Comparison of ENCODE assay signal across 37 cellular contexts in the genomic region with DNA sequence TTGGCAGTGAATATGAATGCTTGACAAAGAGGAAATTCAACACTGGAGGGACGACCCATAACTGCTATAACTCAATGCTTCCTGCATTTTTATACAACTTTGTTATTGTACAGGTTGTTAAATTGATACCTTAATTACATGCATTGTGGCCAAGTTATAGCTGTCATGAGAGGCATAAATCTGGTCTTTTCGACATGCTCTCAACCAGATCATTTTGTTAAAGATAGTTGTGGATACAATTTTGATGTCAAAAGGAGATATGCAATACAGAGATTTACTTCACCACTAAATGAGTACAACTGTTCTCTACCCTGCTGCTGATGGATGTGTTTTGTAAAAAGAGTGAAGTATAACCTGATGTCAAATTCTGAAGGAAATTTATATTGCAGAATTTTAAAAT.
"Had no signal": no experiment of that assay in that cellular context is flagged by ENCODE, and none has a peak within 500 bp of the region (broad histone marks: within the 10 kb centered on the region; RNA-seq: fewer than 3 reads in every experiment).

No MANE protein-coding gene starts in this region.

- ATAC-seq: activated CD4-positive, alpha-beta T cell treated with anti-CD3 and anti-CD28 coated beads for 36 hours; activated CD4-positive, CD25-positive, alpha-beta regulatory T cell treated with anti-CD3 and anti-CD28 coated beads, Interleukin-2, amount 50 U/mL, for 24 hours; activated CD8-positive, alpha-beta memory T cell treated with anti-CD3 and anti-CD28 coated beads, Interleukin-2, amount 10 ng/mL, durations not matched to agents 7 days and 5 days; activated CD8-positive, alpha-beta T cell treated with anti-CD3 and anti-CD28 coated beads, Interleukin-2, amount 10 ng/mL, durations not matched to agents 7 days and 5 days; activated naive CD8-positive, alpha-beta T cell treated with anti-CD3 and anti-CD28 coated beads, Interleukin-2, amount 50 U/mL, for 24 hours had no signal

- H3K27ac Mint-ChIP-seq: activated CD4-positive, alpha-beta memory T cell treated with anti-CD3 and anti-CD28 coated beads, Interleukin-2, amount 10 ng/mL, durations not matched to agents 7 days and 5 days; activated CD4-positive, alpha-beta T cell treated with anti-CD3 and anti-CD28 coated beads for 36 hours; activated CD4-positive, alpha-beta T cell treated with anti-CD3 and anti-CD28 coated beads, Interleukin-2, amount 10 ng/mL, durations not matched to agents 7 days and 5 days; activated CD8-positive, alpha-beta memory T cell treated with anti-CD3 and anti-CD28 coated beads, Interleukin-2, amount 10 ng/mL, durations not matched to agents 7 days and 5 days; activated CD8-positive, alpha-beta T cell treated with anti-CD3 and anti-CD28 coated beads, Interleukin-2, amount 10 ng/mL, durations not matched to agents 7 days and 5 days; activated naive CD4-positive, alpha-beta T cell treated with anti-CD3 and anti-CD28 coated beads, Interleukin-2, amount 10 ng/mL, durations not matched to agents 7 days and 5 days; activated naive CD4-positive, alpha-beta T cell treated with anti-CD3 and anti-CD28 coated beads, Interleukin-2, amount 50 U/mL, for 24 hours; activated naive CD8-positive, alpha-beta T cell; activated naive CD8-positive, alpha-beta T cell treated with anti-CD3 and anti-CD28 coated beads, Interleukin-2, amount 10 ng/mL, durations not matched to agents 7 days and 5 days; activated naive CD8-positive, alpha-beta T cell treated with anti-CD3 and anti-CD28 coated beads, Interleukin-2, amount 50 U/mL, for 24 hours; activated T-cell treated with anti-CD3 and anti-CD28 coated beads, Interleukin-2, amount 50 U/mL, for 24 hours; activated T-helper 2 cell treated with anti-CD3 and anti-CD28 coated beads, Interferon-gamma antibody, Interleukin-2, Interleukin-4, amounts not matched to agents 10 μg/mL and 5 μg/mL and 100 μg/mL, durations not matched to agents 14 hours and 24 hours and 36 hours; brain; T-helper 1 cell treated with Interleukin-12 subunit alpha and Interleukin-12 subunit beta and Interleukin-4 antibody, amounts not matched to agents 30 μg/mL and 1 μg/mL, for 36 hours; T-helper 2 cell treated with Interferon-gamma antibody and Interleukin-4, amounts not matched to agents 5 μg/mL and 100 μg/mL, for 36 hours had no signal

- H3K4me3 ChIP-seq: ascending aorta, cardiac muscle cell had no signal

- H3K9me3 ChIP-seq: ascending aorta had no signal

- H3K4me1 Mint-ChIP-seq: activated CD4-positive, alpha-beta memory T cell treated with anti-CD3 and anti-CD28 coated beads, Interleukin-2, amount 10 ng/mL, durations not matched to agents 7 days and 5 days; activated CD4-positive, alpha-beta T cell treated with anti-CD3 and anti-CD28 coated beads for 36 hours; activated CD4-positive, alpha-beta T cell treated with anti-CD3 and anti-CD28 coated beads, Interleukin-2, amount 10 ng/mL, durations not matched to agents 7 days and 5 days; activated CD8-positive, alpha-beta memory T cell treated with anti-CD3 and anti-CD28 coated beads, Interleukin-2, amount 10 ng/mL, durations not matched to agents 7 days and 5 days; activated naive CD4-positive, alpha-beta T cell treated with anti-CD3 and anti-CD28 coated beads, Interleukin-2, amount 10 ng/mL, durations not matched to agents 7 days and 5 days; activated naive CD4-positive, alpha-beta T cell treated with anti-CD3 and anti-CD28 coated beads, Interleukin-2, amount 50 U/mL, for 24 hours; activated naive CD8-positive, alpha-beta T cell treated with anti-CD3 and anti-CD28 coated beads, Interleukin-2, amount 10 ng/mL, durations not matched to agents 7 days and 5 days; activated naive CD8-positive, alpha-beta T cell treated with anti-CD3 and anti-CD28 coated beads, Interleukin-2, amount 50 U/mL, for 24 hours; brain; central memory CD8-positive, alpha-beta T cell had no signal

- H3K27ac ChIP-seq: ascending aorta, cardiac muscle cell, VCaP had no signal

- H3K4me1 ChIP-seq: ascending aorta had no signal

- H3K36me3 Mint-ChIP-seq: activated CD8-positive, alpha-beta memory T cell treated with anti-CD3 and anti-CD28 coated beads, Interleukin-2, amount 10 ng/mL, durations not matched to agents 7 days and 5 days; activated naive CD4-positive, alpha-beta T cell treated with anti-CD3 and anti-CD28 coated beads, Interleukin-2, amount 10 ng/mL, durations not matched to agents 7 days and 5 days; activated naive CD4-positive, alpha-beta T cell treated with anti-CD3 and anti-CD28 coated beads, Interleukin-2, amount 50 U/mL, for 24 hours; activated naive CD8-positive, alpha-beta T cell; activated naive CD8-positive, alpha-beta T cell treated with anti-CD3 and anti-CD28 coated beads, Interleukin-2, amount 10 ng/mL, durations not matched to agents 7 days and 5 days; brain had no signal

- H3K27me3 Mint-ChIP-seq: activated CD4-positive, alpha-beta memory T cell treated with anti-CD3 and anti-CD28 coated beads, Interleukin-2, amount 10 ng/mL, durations not matched to agents 7 days and 5 days; activated CD4-positive, alpha-beta T cell treated with anti-CD3 and anti-CD28 coated beads for 36 hours; activated CD4-positive, alpha-beta T cell treated with anti-CD3 and anti-CD28 coated beads, Interleukin-2, amount 10 ng/mL, durations not matched to agents 7 days and 5 days; activated CD8-positive, alpha-beta memory T cell treated with anti-CD3 and anti-CD28 coated beads, Interleukin-2, amount 10 ng/mL, durations not matched to agents 7 days and 5 days; activated naive CD4-positive, alpha-beta T cell treated with anti-CD3 and anti-CD28 coated beads, Interleukin-2, amount 10 ng/mL, durations not matched to agents 7 days and 5 days; activated naive CD4-positive, alpha-beta T cell treated with anti-CD3 and anti-CD28 coated beads, Interleukin-2, amount 50 U/mL, for 24 hours; activated naive CD8-positive, alpha-beta T cell treated with anti-CD3 and anti-CD28 coated beads, Interleukin-2, amount 10 ng/mL, durations not matched to agents 7 days and 5 days; activated naive CD8-positive, alpha-beta T cell treated with anti-CD3 and anti-CD28 coated beads, Interleukin-2, amount 50 U/mL, for 24 hours; activated T-cell treated with anti-CD3 and anti-CD28 coated beads, Interleukin-2, amount 50 U/mL, for 24 hours; central memory CD8-positive, alpha-beta T cell had no signal

- H3K9me3 Mint-ChIP-seq: activated CD4-positive, alpha-beta T cell treated with anti-CD3 and anti-CD28 coated beads, Interleukin-2, amount 10 ng/mL, durations not matched to agents 7 days and 5 days; activated naive CD4-positive, alpha-beta T cell treated with anti-CD3 and anti-CD28 coated beads, Interleukin-2, amount 10 ng/mL, durations not matched to agents 7 days and 5 days; activated naive CD4-positive, alpha-beta T cell treated with anti-CD3 and anti-CD28 coated beads, Interleukin-2, amount 50 U/mL, for 24 hours; activated naive CD8-positive, alpha-beta T cell treated with anti-CD3 and anti-CD28 coated beads, Interleukin-2, amount 50 U/mL, for 24 hours; activated T-cell treated with anti-CD3 and anti-CD28 coated beads, Interleukin-2, amount 50 U/mL, for 24 hours; T-helper 1 cell treated with Interleukin-12 subunit alpha and Interleukin-12 subunit beta and Interleukin-4 antibody, amounts not matched to agents 30 μg/mL and 1 μg/mL, for 36 hours had no signal

- DNase-seq: activated CD4-positive, alpha-beta memory T cell treated with anti-CD3 and anti-CD28 coated beads, Interleukin-2, amount 10 ng/mL, durations not matched to agents 7 days and 5 days; activated CD4-positive, alpha-beta T cell treated with anti-CD3 and anti-CD28 coated beads for 1 hour; activated CD4-positive, alpha-beta T cell treated with anti-CD3 and anti-CD28 coated beads for 36 hours; activated CD4-positive, alpha-beta T cell treated with anti-CD3 and anti-CD28 coated beads for 48 hours; activated CD4-positive, alpha-beta T cell treated with anti-CD3 and anti-CD28 coated beads, Interleukin-2, amount 10 ng/mL, durations not matched to agents 7 days and 5 days; activated CD4-positive, alpha-beta T cell treated with anti-CD3 and anti-CD28 coated beads, Interleukin-2, amount 50 U/mL, for 48 hours; activated CD4-positive, CD25-positive, alpha-beta regulatory T cell; activated CD8-positive, alpha-beta memory T cell treated with anti-CD3 and anti-CD28 coated beads for 24 hours; activated CD8-positive, alpha-beta memory T cell treated with anti-CD3 and anti-CD28 coated beads, Interleukin-2, amount 10 ng/mL, durations not matched to agents 7 days and 5 days; activated CD8-positive, alpha-beta memory T cell treated with anti-CD3 and anti-CD28 coated beads, Interleukin-2, amount 50 U/mL, for 48 hours; activated CD8-positive, alpha-beta T cell treated with anti-CD3 and anti-CD28 coated beads, Interleukin-2, amount 10 ng/mL, durations not matched to agents 7 days and 5 days; activated effector memory CD4-positive, alpha-beta T cell treated with Interleukin-2 at 50 U/mL for 16 hours; activated gamma-delta T cell; activated naive CD4-positive, alpha-beta T cell treated with anti-CD3 and anti-CD28 coated beads, Interleukin-2, amount 10 ng/mL, durations not matched to agents 7 days and 5 days; activated naive CD4-positive, alpha-beta T cell treated with Interleukin-2 at 50 U/mL for 16 hours; activated naive CD8-positive, alpha-beta T cell treated with anti-CD3 and anti-CD28 coated beads, Interleukin-2, amount 10 ng/mL, durations not matched to agents 7 days and 5 days; activated naive CD8-positive, alpha-beta T cell treated with anti-CD3 and anti-CD28 coated beads, Interleukin-2, amount 50 U/mL, for 24 hours; activated T-cell treated with anti-CD3 and anti-CD28 coated beads, Interleukin-2, amount 50 U/mL, for 24 hours; activated T-cell treated with anti-CD3 and anti-CD28 coated beads, Interleukin-2, amount 50 U/mL, for 48 hours; amygdala; anterior cingulate cortex; caudate nucleus; cerebellar nuclear complex; T-helper 1 cell; T-helper 2 cell; T-helper 9 cell had no signal

- H3K36me3 ChIP-seq: ascending aorta, cardiac muscle cell had no signal

- H3K4me3 Mint-ChIP-seq: activated CD4-positive, alpha-beta memory T cell treated with anti-CD3 and anti-CD28 coated beads, Interleukin-2, amount 10 ng/mL, durations not matched to agents 7 days and 5 days; activated CD4-positive, alpha-beta T cell treated with anti-CD3 and anti-CD28 coated beads for 36 hours; activated CD4-positive, alpha-beta T cell treated with anti-CD3 and anti-CD28 coated beads, Interleukin-2, amount 10 ng/mL, durations not matched to agents 7 days and 5 days; activated CD8-positive, alpha-beta memory T cell treated with anti-CD3 and anti-CD28 coated beads, Interleukin-2, amount 10 ng/mL, durations not matched to agents 7 days and 5 days; activated CD8-positive, alpha-beta T cell treated with anti-CD3 and anti-CD28 coated beads, Interleukin-2, amount 10 ng/mL, durations not matched to agents 7 days and 5 days; activated naive CD4-positive, alpha-beta T cell treated with anti-CD3 and anti-CD28 coated beads, Interleukin-2, amount 10 ng/mL, durations not matched to agents 7 days and 5 days; activated naive CD4-positive, alpha-beta T cell treated with anti-CD3 and anti-CD28 coated beads, Interleukin-2, amount 50 U/mL, for 24 hours; activated naive CD8-positive, alpha-beta T cell; activated naive CD8-positive, alpha-beta T cell treated with anti-CD3 and anti-CD28 coated beads, Interleukin-2, amount 10 ng/mL, durations not matched to agents 7 days and 5 days; activated naive CD8-positive, alpha-beta T cell treated with anti-CD3 and anti-CD28 coated beads, Interleukin-2, amount 50 U/mL, for 24 hours; activated T-cell treated with anti-CD3 and anti-CD28 coated beads, Interleukin-2, amount 50 U/mL, for 24 hours; brain; central memory CD8-positive, alpha-beta T cell; T-helper 1 cell treated with Interleukin-12 subunit alpha and Interleukin-12 subunit beta and Interleukin-4 antibody, amounts not matched to agents 30 μg/mL and 1 μg/mL, for 36 hours; T-helper 2 cell treated with Interferon-gamma antibody and Interleukin-4, amounts not matched to agents 5 μg/mL and 100 μg/mL, for 36 hours had no signal

- H3K27me3 ChIP-seq: ascending aorta, cardiac muscle cell had no signal
